ENCODE assay signal across 9 cellular contexts in genomic region chr17:76414334-76415295, GRCh38. TPM values are rescaled to one million over a fixed set of nuclear protein-coding genes. Genes with fewer than 3 reads are reported as not detected.
A peak's percentile ranks its signal among the peaks of the same experiment; 100 is the strongest.
DNase-seq lines count a peak whose midpoint lies in the region; ATAC-seq and TF ChIP-seq lines count a peak whose summit lies in the region.
"Had no signal": no experiment of that assay in that cellular context is flagged by ENCODE, and none has a peak within 500 bp of the region (broad histone marks: within the 10 kb centered on the region; RNA-seq: fewer than 3 reads in every experiment).

No MANE protein-coding gene starts in this region.

- H2BK15ac ChIP-seq in mesenchymal stem cell (ENCODE audit: low read depth, poor library complexity, severe bottlenecking), result no peak overlapping the region

- H4K91ac ChIP-seq in mesenchymal stem cell (ENCODE audit: low read length), result no peak overlapping the region

- intact Hi-C loops in body of pancreas (cut with DNase I), result no loop called here

- no peaks in the 10 kb centered on the region for H3K27me3 ChIP-seq in body of pancreas
- no peaks in the 10 kb centered on the region for H3K27me3 ChIP-seq in mesenchymal stem cell (ENCODE audit: control insufficient read depth in 1 of 2, insufficient read depth in 1 of 2, low read length in 2 of 2)
- no peaks in the 10 kb centered on the region for H3K27me3 ChIP-seq in Karpas-422 (ENCODE audit: low read length)

- H3K36me3 ChIP-seq in body of pancreas (replicated peaks in 1 of 2; ENCODE audit: insufficient read depth in 1 of 2, low read depth in 2 of 2) (no peaks in the 10 kb centered on the region), mesenchymal stem cell (ENCODE audit: control insufficient read depth in 1 of 2, insufficient read depth in 2 of 2, low read depth in 1 of 2, low read length in 2 of 2) (peaks cover 8 to 44% of the 10 kb centered on the region in 2 experiments), Karpas-422 (ENCODE audit: insufficient read depth, low read length) (no peaks in the 10 kb centered on the region)

- peak; percentile 51 for ATAC-seq in body of pancreas
- ATAC-seq in GM18861 (IDR thresholded peaks at IDR 0.05; ENCODE audit: unreplicated experiment), result no peak
- ATAC-seq in esophagus mucosa, result no peak

- H3K4me2 ChIP-seq in mesenchymal stem cell (ENCODE audit: low read length, poor library complexity, severe bottlenecking) (no peak overlapping the region), Karpas-422 (ENCODE audit: low read depth, low read length, poor library complexity, severe bottlenecking) (no peak overlapping the region)

- peak overlapping the region in 1 of 2 experiments; percentile 9 for H3K14ac ChIP-seq in mesenchymal stem cell (ENCODE audit: low read length in 2 of 2)

- H3K27ac ChIP-seq in body of pancreas, result no peak overlapping the region
- no peak overlapping the region for H3K27ac ChIP-seq in mesenchymal stem cell (ENCODE audit: low read length, poor library complexity, severe bottlenecking)
- no peak overlapping the region for H3K27ac ChIP-seq in Karpas-422 (ENCODE audit: low read length)

- H3K18ac ChIP-seq in mesenchymal stem cell (ENCODE audit: low read depth in 1 of 2, low read length in 2 of 2), result no peak overlapping the region

- peaks cover 11% of the 10 kb centered on the region for H3K79me2 ChIP-seq in Karpas-422 (ENCODE audit: low read length)

- no peak overlapping the region for H2AK5ac ChIP-seq in mesenchymal stem cell (ENCODE audit: low read length, severe bottlenecking)

- peaks cover 48% of the 10 kb centered on the region for H3K79me1 ChIP-seq in mesenchymal stem cell (replicated peaks; ENCODE audit: low read length, poor library complexity, severe bottlenecking)

- H4K8ac ChIP-seq in mesenchymal stem cell (ENCODE audit: low read length), result peak overlapping the region; percentile 35

- TF ChIP-seq POLR2A in body of pancreas (IDR thresholded peaks at IDR 0.05), result no peak

- H3K9ac ChIP-seq in mesenchymal stem cell (ENCODE audit: low read length), result peak overlapping the region; percentile 15
- H3K9ac ChIP-seq in Karpas-422 (ENCODE audit: low read length), result no peak overlapping the region

- 44 to 49% methylated on average over 15 to 21 of the region's 21 CpGs for whole genome bisulfite sequencing in body of pancreas, 2 donors
- 84% methylated on average over 20 of the region's 21 CpGs for WGBS in mesenchymal stem cell

- H3K9me3 ChIP-seq in body of pancreas (no peaks in the 10 kb centered on the region), mesenchymal stem cell (ENCODE audit: control insufficient read depth, low read length) (no peaks in the 10 kb centered on the region), Karpas-422 (ENCODE audit: low read length) (no peaks in the 10 kb centered on the region)

- H3K4me1 ChIP-seq in body of pancreas, result peaks cover 30% of the 10 kb centered on the region
- peaks cover 12% of the 10 kb centered on the region for H3K4me1 ChIP-seq in mesenchymal stem cell (ENCODE audit: control insufficient read depth, insufficient read depth, low read depth, low read length)
- H3K4me1 ChIP-seq in Karpas-422 (ENCODE audit: low read length), result peaks cover 11% of the 10 kb centered on the region

- no peak overlapping the region for H3K4me3 ChIP-seq in AG10803 (ENCODE audit: low read length)
- no peak overlapping the region for H3K4me3 ChIP-seq in body of pancreas
- no peak overlapping the region for H3K4me3 ChIP-seq in mesenchymal stem cell (ENCODE audit: insufficient read depth in 1 of 2, low read depth in 1 of 2, low read length in 2 of 2)
- H3K4me3 ChIP-seq in Karpas-422 (ENCODE audit: low read length), result no peak overlapping the region

- peak; percentile 68 for DNase-seq in AG10803 (ENCODE audit: low read depth)
- DNase-seq in NCI-H2029 treated with DMSO at 0.1 percent for 48 hours (lab: John Stamatoyannopoulos, UW), result peak; percentile 11
- DNase-seq in body of pancreas, result peak; percentile 51 to 81 (median 74)
- DNase-seq in mesenchymal stem cell, result peak; percentile 29
- DNase-seq in Karpas-422, result no peak
- DNase-seq in NAMALWA (ENCODE audit: low spot score), result no peak
- DNase-seq: CD4-positive, alpha-beta memory T cell had no signal

- H3K23ac ChIP-seq in mesenchymal stem cell (ENCODE audit: low read length in 2 of 2), result no peak overlapping the region

- no peak overlapping the region for H3K4ac ChIP-seq in mesenchymal stem cell (ENCODE audit: low read depth in 1 of 2, low read length in 2 of 2)

- H3K9me2 ChIP-seq in Karpas-422 (replicated peaks; ENCODE audit: insufficient read depth, low read length), result no peaks in the 10 kb centered on the region

- H2BK12ac ChIP-seq in mesenchymal stem cell (ENCODE audit: low read length in 2 of 2), result no peak overlapping the region

- H2BK5ac ChIP-seq in mesenchymal stem cell (ENCODE audit: low read depth, low read length, poor library complexity, severe bottlenecking), result no peak overlapping the region

- H4K20me1 ChIP-seq in Karpas-422 (ENCODE audit: insufficient read depth, low read depth, low read length), result peaks cover 41% of the 10 kb centered on the region

- no peak overlapping the region for H2BK120ac ChIP-seq in mesenchymal stem cell (ENCODE audit: low read depth, low read length)

- H2AFZ ChIP-seq in mesenchymal stem cell (ENCODE audit: low read depth, low read length), result no peak overlapping the region
- no peak overlapping the region for H2AFZ ChIP-seq in Karpas-422 (ENCODE audit: low read length)

- no peak for TF ChIP-seq CTCF in AG10803 (conservative IDR thresholded peaks at IDR 0.05; ENCODE audit: low read length)
- TF ChIP-seq CTCF in body of pancreas (IDR thresholded peaks at IDR 0.05), result no peak

RNA-seq across cellular contexts. Expression of gene SPHK1, which starts 30.2 kb away (rescaled TPM):
- total RNA-seq in body of pancreas, result 10 to 100 TPM; 12.2 to 46.5 TPM
- 5.4 TPM for polyA plus RNA-seq in mesenchymal stem cell (2013, experiment 1 of 2)
- 5.4 TPM for polyA plus RNA-seq in mesenchymal stem cell (2013, experiment 2 of 2)
- total RNA-seq in Karpas-422 (2014; rRNA removed; shearing (Covaris generic); ENCODE audit: low replicate concordance), result 0.67 and 3.9 TPM in 2 replicates
- total RNA-seq in esophagus mucosa, result 13.1 TPM

RNA-seq across cellular contexts. Expression of gene UBE2O, which starts 38.3 kb away (rescaled TPM):
- 10 to 100 TPM; 17.1 to 30.3 TPM for total RNA-seq in body of pancreas
- polyA plus RNA-seq in mesenchymal stem cell (2013, experiment 1 of 2), result 7.8 TPM
- polyA plus RNA-seq in mesenchymal stem cell (2013, experiment 2 of 2), result 6.8 TPM
- 10.5 and 19.9 TPM in 2 replicates for total RNA-seq in Karpas-422 (2014; rRNA removed; shearing (Covaris generic); ENCODE audit: low replicate concordance)
- 17.2 TPM for total RNA-seq in esophagus mucosa

RNA-seq across cellular contexts. Expression of gene AANAT, which starts 52.8 kb away (rescaled TPM):
- not detected for total RNA-seq in body of pancreas
- polyA plus RNA-seq in mesenchymal stem cell (2013, experiment 1 of 2), result 0.03 TPM
- polyA plus RNA-seq in mesenchymal stem cell (2013, experiment 2 of 2), result 0.01 TPM
- total RNA-seq in Karpas-422 (2014; rRNA removed; shearing (Covaris generic); ENCODE audit: low replicate concordance), result not detected in 2 replicates
- not detected for total RNA-seq in esophagus mucosa
- total RNA-seq: CD4-positive, alpha-beta memory T cell had no signal
- polyA plus RNA-seq: CD4-positive, alpha-beta memory T cell had no signal

Comparison
In these comparisons a context has a peak if more than half of its experiments do, and no peak if none do; other contexts are left out.
1. DNase-seq: peak in AG10803 (single experiment), NCI-H2029 treated with DMSO at 0.1 percent for 48 hours (single experiment), body of pancreas (4 of 4) and mesenchymal stem cell (single experiment); none in Karpas-422 (single experiment) and NAMALWA (single experiment).